ENCODE assay signal across 7 cellular contexts in genomic region chr15:22359587-22359986, GRCh38.
DNase-seq lines count a peak whose midpoint lies in the region; ATAC-seq and TF ChIP-seq lines count a peak whose summit lies in the region.
"Not testable (repeated sequence)": the region's sequence is repeated elsewhere in the genome, so short reads cannot be mapped to it uniquely, and the experiment has no call there.

No MANE protein-coding gene starts in this region.

- H3K4me1 ChIP-seq in PC-9 (replicated peaks; ENCODE audit: insufficient read depth); naive thymus-derived CD4-positive, alpha-beta T cell (ENCODE audit: control insufficient read depth in 2 of 2, insufficient read depth in 2 of 2, low read length in 2 of 2): not testable (repeated sequence)

- H3K27me3 Mint-ChIP-seq in effector memory CD8-positive, alpha-beta T cell; naive thymus-derived CD4-positive, alpha-beta T cell: not testable (repeated sequence)

- POLR2A ChIA-PET in PC-9 (lab: Charles Lee; ENCODE audit: unreplicated experiment); naive thymus-derived CD4-positive, alpha-beta T cell (lab: Charles Lee): not testable (repeated sequence)

- H3K36me3 Mint-ChIP-seq in effector memory CD8-positive, alpha-beta T cell (ENCODE audit: insufficient read depth); naive thymus-derived CD4-positive, alpha-beta T cell: not testable (repeated sequence)

- CTCF ChIA-PET in PC-9 (lab: Charles Lee); naive thymus-derived CD4-positive, alpha-beta T cell (lab: Charles Lee): not testable (repeated sequence)

- ATAC-seq in GM18907 (IDR thresholded peaks at IDR 0.05; ENCODE audit: unreplicated experiment) (peak; percentile 89), GM21717 (IDR thresholded peaks at IDR 0.05; ENCODE audit: unreplicated experiment) (peak; percentile 89), HG03064 (IDR thresholded peaks at IDR 0.05; ENCODE audit: low read depth, unreplicated experiment) (peak; percentile 59)
- peak; percentile 70 for ATAC-seq in effector memory CD8-positive, alpha-beta T cell (replicated peaks)
- peak; percentile 83 for ATAC-seq in naive thymus-derived CD4-positive, alpha-beta T cell

- not testable (repeated sequence) for H3K27ac Mint-ChIP-seq in effector memory CD8-positive, alpha-beta T cell; naive thymus-derived CD4-positive, alpha-beta T cell

- not testable (repeated sequence) for H3K4me2 ChIP-seq in PC-9

- H2AFZ ChIP-seq in PC-9, result not testable (repeated sequence)

- not testable (repeated sequence) for H3K27me3 ChIP-seq in PC-9 (ENCODE audit: insufficient read depth, low read depth); naive thymus-derived CD4-positive, alpha-beta T cell (ENCODE audit: control insufficient read depth in 2 of 2, insufficient read depth in 2 of 2, low read length in 2 of 2)

- H3K4me1 Mint-ChIP-seq in effector memory CD8-positive, alpha-beta T cell (ENCODE audit: low read depth in 2 of 2); naive thymus-derived CD4-positive, alpha-beta T cell: not testable (repeated sequence)

- not testable (repeated sequence) for H3K27ac ChIP-seq in PC-9; naive thymus-derived CD4-positive, alpha-beta T cell (ENCODE audit: low read depth, low read length)

- H3K4me3 ChIP-seq in PC-9; naive thymus-derived CD4-positive, alpha-beta T cell (ENCODE audit: low read length): not testable (repeated sequence)

- H3K9me3 Mint-ChIP-seq in effector memory CD8-positive, alpha-beta T cell; naive thymus-derived CD4-positive, alpha-beta T cell: not testable (repeated sequence)

- not testable (repeated sequence) for H3F3A ChIP-seq in PC-9 (ENCODE audit: insufficient read depth, low read depth)

- H3K4me3 Mint-ChIP-seq in effector memory CD8-positive, alpha-beta T cell; naive thymus-derived CD4-positive, alpha-beta T cell: not testable (repeated sequence)

- H3K9me3 ChIP-seq in PC-9 (ENCODE audit: insufficient read depth, low read depth); naive thymus-derived CD4-positive, alpha-beta T cell (ENCODE audit: control insufficient read depth in 2 of 3, low read length in 3 of 3): not testable (repeated sequence)

- H3K36me3 ChIP-seq in PC-9 (ENCODE audit: low read depth); naive thymus-derived CD4-positive, alpha-beta T cell (ENCODE audit: control insufficient read depth in 2 of 3, insufficient read depth in 3 of 3, low read length in 3 of 3): not testable (repeated sequence)

- not testable (repeated sequence) for H4K20me1 ChIP-seq in PC-9 (ENCODE audit: insufficient read depth)

- intact Hi-C loops in PC-9 (cut with micrococcal nuclease; ENCODE audit: unreplicated experiment); naive thymus-derived CD4-positive, alpha-beta T cell (cut with micrococcal nuclease): not testable (repeated sequence)

- H3K9me2 ChIP-seq in PC-9 (ENCODE audit: insufficient read depth), result not testable (repeated sequence)

- not testable (repeated sequence) for BruUV-seq in PC-9 (replicated peaks; lab: Mats Ljungman, UMichigan)

- peak in 1 of 2 experiments; percentile 8 for DNase-seq in PC-9
- DNase-seq in activated CD8-positive, alpha-beta memory T cell treated with anti-CD3 and anti-CD28 coated beads, Interleukin-2, amount 50 U/mL, for 48 hours, result peak; percentile 52
- DNase-seq in effector memory CD8-positive, alpha-beta T cell, result peak in 2 of 3 experiments; percentile 10 to 12
- DNase-seq in naive thymus-derived CD4-positive, alpha-beta T cell, result not testable (repeated sequence)

- 0 out of 2 replicates have a peak, but pooled peaks have one; percentile 25 for TF ChIP-seq CTCF in PC-9 (conservative IDR thresholded peaks at IDR 0.05)

- not testable (repeated sequence) for H3K79me2 ChIP-seq in PC-9 (ENCODE audit: low read depth)
